ENCODE assay signal across 14 cellular contexts in the genomic region with DNA sequence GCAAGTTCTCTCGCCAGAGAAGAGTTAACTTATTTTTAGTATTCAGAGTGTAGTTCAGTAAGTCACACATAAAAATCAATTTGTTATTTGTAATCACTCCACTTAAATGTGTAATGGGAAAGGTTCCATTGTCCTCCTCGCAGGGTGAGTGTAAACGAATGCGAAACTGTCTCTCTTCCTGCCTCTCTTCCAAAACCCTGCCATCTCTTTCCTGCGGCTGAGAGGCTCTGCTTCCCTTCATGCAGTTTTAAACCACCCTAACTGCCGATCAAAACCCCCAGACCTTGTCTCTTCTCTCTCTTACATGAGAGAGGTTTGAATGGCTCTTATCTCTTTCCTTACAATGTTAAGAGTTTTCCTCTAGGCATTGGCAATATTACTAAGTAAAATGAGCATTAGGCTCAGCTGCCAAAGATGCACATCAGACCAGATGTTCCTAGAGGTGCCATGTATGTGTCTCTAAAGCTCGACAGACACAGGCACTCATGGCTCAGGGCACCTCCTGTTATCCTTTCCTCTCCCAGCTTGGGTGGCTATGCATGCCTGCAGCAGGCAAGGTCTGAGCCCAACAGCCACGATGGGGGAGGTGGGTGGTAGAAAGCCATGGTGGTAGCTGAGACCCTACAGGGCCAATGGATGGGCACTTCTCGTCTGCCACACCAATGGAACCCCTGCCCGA.
DNase-seq lines count a peak whose midpoint lies in the region; ATAC-seq and TF ChIP-seq lines count a peak whose summit lies in the region.
"Had no signal": no experiment of that assay in that cellular context is flagged by ENCODE, and none has a peak within 500 bp of the region (broad histone marks: within the 10 kb centered on the region; RNA-seq: fewer than 3 reads in every experiment).

No MANE protein-coding gene starts in this region.

- H3K9me3 ChIP-seq in T-helper 17 cell (ENCODE audit: control insufficient read depth, low read length, poor library complexity, severe bottlenecking) = no peaks in the 10 kb centered on the region
- no peaks in the 10 kb centered on the region for H3K9me3 ChIP-seq in gastroesophageal sphincter
- H3K9me3 ChIP-seq: prostate gland had no signal

- H3K9me3 Mint-ChIP-seq in stimulated activated naive CD8-positive, alpha-beta T cell treated with anti-CD3 and anti-CD28 coated beads, Interleukin-15, Interleukin-2, amounts not matched to agents 100 ng/mL and 50 ng/mL, for 24 hours = no peaks in the 10 kb centered on the region

- H3K27ac ChIP-seq in gastroesophageal sphincter = no peak overlapping the region
- H3K27ac ChIP-seq: brain microvascular endothelial cell, prostate gland had no signal

- no peaks in the 10 kb centered on the region for H3K27me3 ChIP-seq in gastroesophageal sphincter
- H3K27me3 ChIP-seq: brain microvascular endothelial cell had no signal

- no peaks in the 10 kb centered on the region for H3K36me3 ChIP-seq in gastroesophageal sphincter
- H3K36me3 ChIP-seq: brain microvascular endothelial cell, prostate gland had no signal

- no peak for DNase-seq in stimulated activated naive CD8-positive, alpha-beta T cell treated with anti-CD3 and anti-CD28 coated beads, Interleukin-15, Interleukin-2, amounts not matched to agents 100 U/mL and 50 U/mL, for 24 hours
- DNase-seq in T-helper 17 cell (no peak), erythroblast (lab: John Stamatoyannopoulos, UW) (peak; percentile 37 to 54), hypothalamus (lab: John Stamatoyannopoulos, UW) (no peak), AG20443 (ENCODE audit: low spot score) (no peak), NCI-H2081 treated with DMSO at 0.1 percent for 48 hours (lab: John Stamatoyannopoulos, UW) (no peak)
- DNase-seq: activated CD8-positive, alpha-beta memory T cell treated with anti-CD3 and anti-CD28 coated beads, Interleukin-2, amount 50 U/mL, for 4 hours; brain microvascular endothelial cell; KG1; T-helper 9 cell had no signal

- TF ChIP-seq CTCF in gastroesophageal sphincter (IDR thresholded peaks at IDR 0.05) = no peak

- H3K4me1 ChIP-seq in gastroesophageal sphincter = peaks cover 0 to 38% (median 4%) of the 10 kb centered on the region in 3 donors
- H3K4me1 ChIP-seq: prostate gland had no signal

- peak overlapping the region; percentile 9 for H3K27ac Mint-ChIP-seq in stimulated activated naive CD8-positive, alpha-beta T cell treated with anti-CD3 and anti-CD28 coated beads, Interleukin-15, Interleukin-2, amounts not matched to agents 100 ng/mL and 50 ng/mL, for 24 hours
- H3K27ac Mint-ChIP-seq in T-helper 17 cell = peak overlapping the region; percentile 27

- 44 to 63% methylated on average over 4 to 10 of the region's 10 CpGs for WGBS in gastroesophageal sphincter (ENCODE audit: low coverage in 1 of 2), 2 donors

- peaks cover 90% of the 10 kb centered on the region for H3K4me1 Mint-ChIP-seq in stimulated activated naive CD8-positive, alpha-beta T cell treated with anti-CD3 and anti-CD28 coated beads, Interleukin-15, Interleukin-2, amounts not matched to agents 100 ng/mL and 50 ng/mL, for 24 hours (ENCODE audit: low read depth)
- H3K4me1 Mint-ChIP-seq in T-helper 17 cell = peaks cover 59% of the 10 kb centered on the region

- TF ChIP-seq EP300 in gastroesophageal sphincter (IDR thresholded peaks at IDR 0.05) = no peak

- H3K27me3 Mint-ChIP-seq in stimulated activated naive CD8-positive, alpha-beta T cell treated with anti-CD3 and anti-CD28 coated beads, Interleukin-15, Interleukin-2, amounts not matched to agents 100 ng/mL and 50 ng/mL, for 24 hours = no peaks in the 10 kb centered on the region
- H3K27me3 Mint-ChIP-seq in T-helper 17 cell = no peaks in the 10 kb centered on the region

- peaks cover 16% of the 10 kb centered on the region for H3K36me3 Mint-ChIP-seq in stimulated activated naive CD8-positive, alpha-beta T cell treated with anti-CD3 and anti-CD28 coated beads, Interleukin-15, Interleukin-2, amounts not matched to agents 100 ng/mL and 50 ng/mL, for 24 hours (ENCODE audit: low read depth)
- H3K36me3 Mint-ChIP-seq in T-helper 17 cell (ENCODE audit: low read depth) = no peaks in the 10 kb centered on the region

- H3K4me3 ChIP-seq in gastroesophageal sphincter = no peak overlapping the region
- H3K4me3 ChIP-seq: prostate gland had no signal

- peak overlapping the region; percentile 2 for H3K4me3 Mint-ChIP-seq in stimulated activated naive CD8-positive, alpha-beta T cell treated with anti-CD3 and anti-CD28 coated beads, Interleukin-15, Interleukin-2, amounts not matched to agents 100 ng/mL and 50 ng/mL, for 24 hours
- H3K4me3 Mint-ChIP-seq in T-helper 17 cell = no peak overlapping the region

- no peak for ATAC-seq in stimulated activated naive CD8-positive, alpha-beta T cell treated with anti-CD3 and anti-CD28 coated beads, Interleukin-15, Interleukin-2, amounts not matched to agents 100 U/mL and 50 U/mL, for 24 hours
- ATAC-seq in T-helper 17 cell (no peak), gastroesophageal sphincter (no peak)
- ATAC-seq: Panc1 had no signal

- TF ChIP-seq POLR2A in erythroblast (IDR thresholded peaks at IDR 0.05; ENCODE audit: low read length) = no peak
- TF ChIP-seq POLR2A in gastroesophageal sphincter (IDR thresholded peaks at IDR 0.05) = no peak

Comparison
In these comparisons a context has a peak if more than half of its experiments do, and no peak if none do; other contexts are left out.
1. DNase-seq: peak in erythroblast (2 of 2); none in stimulated activated naive CD8-positive, alpha-beta T cell treated with anti-CD3 and anti-CD28 coated beads, Interleukin-15, Interleukin-2, amounts not matched to agents 100 U/mL and 50 U/mL, for 24 hours (single experiment), T-helper 17 cell (0 of 3), hypothalamus (0 of 51), AG20443 (single experiment) and NCI-H2081 treated with DMSO at 0.1 percent for 48 hours (single experiment).